Comparison of ENCODE assay signal across 1 cellular context in the genomic region with DNA sequence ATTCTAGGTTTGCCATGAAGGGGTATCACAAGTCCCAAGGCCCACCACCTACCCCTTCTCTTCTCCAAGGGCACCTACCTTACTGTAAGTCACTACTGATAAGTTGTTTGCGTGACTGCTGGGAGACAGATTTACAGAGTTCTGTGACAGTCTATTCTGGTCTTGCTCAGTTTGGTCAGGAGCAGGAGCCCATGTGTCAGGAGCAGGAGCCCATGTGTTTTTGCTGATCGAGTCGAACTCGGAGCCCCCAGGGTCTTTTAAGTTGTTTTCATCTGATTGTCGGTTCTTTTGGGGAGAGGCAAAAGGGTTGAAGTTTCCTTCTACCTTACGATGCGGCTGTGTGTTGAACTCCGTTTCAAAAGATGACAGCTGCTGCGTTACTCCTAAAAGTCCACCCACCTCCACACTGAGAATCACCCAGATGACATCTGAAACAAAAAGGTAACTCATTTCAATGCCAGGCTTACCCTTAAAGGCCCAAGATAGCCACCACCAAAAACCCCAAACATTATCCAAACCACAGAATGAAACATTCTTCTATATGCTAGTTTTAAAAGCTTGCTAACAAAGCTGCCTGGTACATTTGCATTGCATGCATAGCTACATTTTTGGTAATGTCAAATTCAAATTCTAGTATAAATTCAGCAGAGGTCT.
TF ChIP-seq lines count a peak whose summit lies in the region.

No MANE protein-coding gene starts in this region.

TF ChIP-seq in K562, 482 proteins besides CTCF, POLR2A, EP300 and RAD21 (continued from another document):
- TF ChIP-seq, protein P1, sequence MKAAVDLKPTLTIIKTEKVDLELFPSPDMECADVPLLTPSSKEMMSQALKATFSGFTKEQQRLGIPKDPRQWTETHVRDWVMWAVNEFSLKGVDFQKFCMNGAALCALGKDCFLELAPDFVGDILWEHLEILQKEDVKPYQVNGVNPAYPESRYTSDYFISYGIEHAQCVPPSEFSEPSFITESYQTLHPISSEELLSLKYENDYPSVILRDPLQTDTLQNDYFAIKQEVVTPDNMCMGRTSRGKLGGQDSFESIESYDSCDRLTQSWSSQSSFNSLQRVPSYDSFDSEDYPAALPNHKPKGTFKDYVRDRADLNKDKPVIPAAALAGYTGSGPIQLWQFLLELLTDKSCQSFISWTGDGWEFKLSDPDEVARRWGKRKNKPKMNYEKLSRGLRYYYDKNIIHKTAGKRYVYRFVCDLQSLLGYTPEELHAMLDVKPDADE (conservative IDR thresholded peaks at IDR 0.05; ENCODE audit: control insufficient read depth, low read depth, low read length): no peak
- TF ChIP-seq PTTG1 (tag; IDR thresholded peaks at IDR 0.05; ENCODE audit: low read depth) (no peak), MXI1 (IDR thresholded peaks at IDR 0.05; ENCODE audit: low read depth, low read length) (no peak), ZKSCAN1 (IDR thresholded peaks at IDR 0.05; ENCODE audit: low read depth, low read length) (no peak), ZNF668 (CRISPR knock-in tag; IDR thresholded peaks at IDR 0.05) (no peak), SNIP1 (IDR thresholded peaks at IDR 0.05; ENCODE audit: low read depth) (no peak), KDM5B (IDR thresholded peaks at IDR 0.05; ENCODE audit: insufficient replicate concordance, low read depth, low read length) (no peak)
- TF ChIP-seq, protein P2, sequence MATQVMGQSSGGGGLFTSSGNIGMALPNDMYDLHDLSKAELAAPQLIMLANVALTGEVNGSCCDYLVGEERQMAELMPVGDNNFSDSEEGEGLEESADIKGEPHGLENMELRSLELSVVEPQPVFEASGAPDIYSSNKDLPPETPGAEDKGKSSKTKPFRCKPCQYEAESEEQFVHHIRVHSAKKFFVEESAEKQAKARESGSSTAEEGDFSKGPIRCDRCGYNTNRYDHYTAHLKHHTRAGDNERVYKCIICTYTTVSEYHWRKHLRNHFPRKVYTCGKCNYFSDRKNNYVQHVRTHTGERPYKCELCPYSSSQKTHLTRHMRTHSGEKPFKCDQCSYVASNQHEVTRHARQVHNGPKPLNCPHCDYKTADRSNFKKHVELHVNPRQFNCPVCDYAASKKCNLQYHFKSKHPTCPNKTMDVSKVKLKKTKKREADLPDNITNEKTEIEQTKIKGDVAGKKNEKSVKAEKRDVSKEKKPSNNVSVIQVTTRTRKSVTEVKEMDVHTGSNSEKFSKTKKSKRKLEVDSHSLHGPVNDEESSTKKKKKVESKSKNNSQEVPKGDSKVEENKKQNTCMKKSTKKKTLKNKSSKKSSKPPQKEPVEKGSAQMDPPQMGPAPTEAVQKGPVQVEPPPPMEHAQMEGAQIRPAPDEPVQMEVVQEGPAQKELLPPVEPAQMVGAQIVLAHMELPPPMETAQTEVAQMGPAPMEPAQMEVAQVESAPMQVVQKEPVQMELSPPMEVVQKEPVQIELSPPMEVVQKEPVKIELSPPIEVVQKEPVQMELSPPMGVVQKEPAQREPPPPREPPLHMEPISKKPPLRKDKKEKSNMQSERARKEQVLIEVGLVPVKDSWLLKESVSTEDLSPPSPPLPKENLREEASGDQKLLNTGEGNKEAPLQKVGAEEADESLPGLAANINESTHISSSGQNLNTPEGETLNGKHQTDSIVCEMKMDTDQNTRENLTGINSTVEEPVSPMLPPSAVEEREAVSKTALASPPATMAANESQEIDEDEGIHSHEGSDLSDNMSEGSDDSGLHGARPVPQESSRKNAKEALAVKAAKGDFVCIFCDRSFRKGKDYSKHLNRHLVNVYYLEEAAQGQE (CRISPR knock-in tag; IDR thresholded peaks at IDR 0.05; ENCODE audit: low read depth): no peak
